Comparison of ENCODE assay signal across 8 cellular contexts in the genomic region with DNA sequence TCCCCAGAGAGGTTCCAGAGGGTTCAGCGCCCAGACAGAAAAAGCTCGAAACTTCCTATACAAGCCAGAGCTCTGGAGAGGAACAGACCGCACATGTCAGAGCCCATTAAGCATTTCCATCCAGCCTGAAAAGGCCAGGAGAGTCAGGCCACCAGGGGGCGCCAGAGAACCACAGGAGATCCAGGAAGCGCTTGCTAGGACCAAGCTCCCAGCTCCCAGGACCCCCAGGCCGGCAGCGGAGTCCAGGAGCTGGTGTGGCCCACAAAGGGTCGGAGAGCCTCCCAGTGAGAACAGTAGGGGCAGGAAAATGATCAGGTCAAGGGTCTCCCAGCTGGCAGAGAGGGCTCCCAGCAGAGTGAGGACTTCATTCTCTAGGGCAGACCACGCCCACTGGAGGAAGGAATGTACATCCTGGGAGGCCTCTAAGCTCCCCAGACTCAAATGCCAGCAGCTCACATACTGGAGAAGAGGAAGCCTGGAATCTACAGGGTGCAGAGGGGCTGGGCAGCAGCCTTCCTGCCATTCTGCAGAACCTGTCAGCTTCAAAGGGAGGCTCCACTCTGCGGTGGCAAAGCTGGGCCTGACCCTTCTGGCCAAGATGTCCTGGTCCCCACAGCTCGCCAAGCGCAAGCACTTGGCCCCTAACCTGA. TPM values are rescaled to one million over a fixed set of nuclear protein-coding genes. Genes with fewer than 3 reads are reported as not detected.
DNase-seq lines count a peak whose midpoint lies in the region; ATAC-seq and TF ChIP-seq lines count a peak whose summit lies in the region.

No MANE protein-coding gene starts in this region.

- no peak for ATAC-seq in HG02642 (IDR thresholded peaks at IDR 0.05; ENCODE audit: poor library complexity, unreplicated experiment)

- DNase-seq in C1 segment of cervical spinal cord (lab: John Stamatoyannopoulos, UW) (peak in 13 of 14 donors; percentile 46 to 90 (median 78)), HFF-Myc (ENCODE audit: extremely low read depth, low read depth) (peak; percentile 83), NCI-H510A (lab: John Stamatoyannopoulos, UW) (peak; percentile 50), cerebellum (ENCODE audit: low spot score) (peak; percentile 88), left kidney (ENCODE audit: low read depth, low spot score) (peak; percentile 97)
- peak; percentile 95 to 98 for DNase-seq in activated CD4-positive, alpha-beta T cell treated with anti-CD3 and anti-CD28 coated beads for 24 hours (ENCODE audit: low read depth in 2 of 2)
- DNase-seq in stimulated activated CD4-positive, alpha-beta T cell treated with anti-CD3 and anti-CD28 coated beads, Interleukin-1b, Interleukin-23, amount 100 ng/mL, for 24 hours (ENCODE audit: low read depth in 4 of 4, low spot score in 1 of 4), result peak; percentile 89 to 98 (median 96)

- no peak overlapping the region for H3K4me3 ChIP-seq in HFF-Myc (replicated peaks; ENCODE audit: low read depth, low read length)

- peak; percentile 99 for TF ChIP-seq CTCF in HFF-Myc (IDR thresholded peaks at IDR 0.05; ENCODE audit: low read depth, low read length, missing control alignments)

RNA-seq across cellular contexts. Expression of gene MEI1, which starts 2.1 kb away (rescaled TPM):
- 0.73 TPM for total RNA-seq in cerebellum

RNA-seq across cellular contexts. Expression of gene SNU13, which starts 8.6 kb away (rescaled TPM):
- total RNA-seq in cerebellum, result 55.3 TPM
